Comparison of ENCODE assay signal across 20 cellular contexts in the genomic region with DNA sequence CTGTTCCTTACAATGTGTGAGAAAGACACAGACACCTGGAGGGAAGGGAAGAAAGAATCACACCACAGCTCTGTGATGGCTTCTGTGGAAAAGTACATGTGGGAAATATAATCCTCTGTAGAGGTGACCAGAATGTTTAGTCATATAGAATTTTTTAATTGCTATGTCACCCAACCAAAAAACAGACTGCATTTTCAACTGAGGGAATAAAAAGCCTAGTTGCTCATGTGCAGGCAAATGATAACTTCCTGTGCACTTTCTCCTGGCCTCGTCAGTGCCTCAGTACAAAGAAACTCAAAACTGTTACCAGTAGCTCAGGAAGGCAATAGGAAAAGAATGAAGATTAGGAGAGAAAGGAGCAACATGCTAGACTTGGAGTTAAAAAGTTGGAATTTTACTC.
A peak's percentile ranks its signal among the peaks of the same experiment; 100 is the strongest.
DNase-seq lines count a peak whose midpoint lies in the region; TF ChIP-seq lines count a peak whose summit lies in the region.
"Had no signal": no experiment of that assay in that cellular context is flagged by ENCODE, and none has a peak within 500 bp of the region (broad histone marks: within the 10 kb centered on the region; RNA-seq: fewer than 3 reads in every experiment).

No MANE protein-coding gene starts in this region.

- TF ChIP-seq CTCF in MCF 10A (IDR thresholded peaks at IDR 0.05; ENCODE audit: unreplicated experiment) = no peak
- no peak for TF ChIP-seq CTCF in breast epithelium (IDR thresholded peaks at IDR 0.05)
- TF ChIP-seq CTCF in epithelial cell of esophagus (IDR thresholded peaks at IDR 0.05; ENCODE audit: insufficient read depth, low read depth, low read length, missing control alignments) = no peak
- no peak for TF ChIP-seq CTCF in tibial artery (IDR thresholded peaks at IDR 0.05)

- POLR2A ChIA-PET in MCF 10A (lab: Yijun Ruan, JAX) = interaction anchor here (0.8 to 1.2 kb wide), 2 partner anchors 10 to 204 kb away, joined by 3 to 5 read pairs; no protein-coding TSS in a partner anchor

- H3K27ac ChIP-seq in breast epithelium = no peak overlapping the region
- no peak overlapping the region for H3K27ac ChIP-seq in tibial artery
- no peak overlapping the region for H3K27ac ChIP-seq in SJCRH30
- H3K27ac ChIP-seq: 22Rv1, SK-N-MC had no signal

- no peak overlapping the region for H3K4me3 ChIP-seq in breast epithelium
- H3K4me3 ChIP-seq in epithelial cell of esophagus (ENCODE audit: low read length) = no peak overlapping the region
- H3K4me3 ChIP-seq in tibial artery = no peak overlapping the region
- H3K4me3 ChIP-seq in SJCRH30 = no peak overlapping the region
- H3K4me3 ChIP-seq: GM12878, SK-N-MC had no signal

- H3K27me3 ChIP-seq in breast epithelium (no peaks in the 10 kb centered on the region), tibial artery (no peaks in the 10 kb centered on the region), SJCRH30 (peaks cover 12% of the 10 kb centered on the region; the same call in 1 of the 2 replicates)

- H3K36me3 ChIP-seq in breast epithelium = no peaks in the 10 kb centered on the region
- H3K36me3 ChIP-seq in tibial artery = no peaks in the 10 kb centered on the region
- H3K36me3 ChIP-seq in SJCRH30 = no peaks in the 10 kb centered on the region

- no peak for TF ChIP-seq POLR2A in breast epithelium (IDR thresholded peaks at IDR 0.05)

- H3K27ac Mint-ChIP-seq in MCF 10A (ENCODE audit: low read depth, unreplicated experiment) = peak overlapping the region; percentile 61

- no peaks in the 10 kb centered on the region for H3K9me3 Mint-ChIP-seq in MCF 10A (ENCODE audit: unreplicated experiment)

- no peaks in the 10 kb centered on the region for H3K27me3 Mint-ChIP-seq in MCF 10A (ENCODE audit: insufficient read depth, unreplicated experiment)

- H3K36me3 Mint-ChIP-seq in MCF 10A (ENCODE audit: insufficient read depth, unreplicated experiment) = no peaks in the 10 kb centered on the region

- BruUV-seq in MCF 10A (replicated peaks; lab: Mats Ljungman, UMichigan) = no TSS peak

- H3K9me3 ChIP-seq in breast epithelium (no peaks in the 10 kb centered on the region), tibial artery (no peaks in the 10 kb centered on the region), SJCRH30 (replicated peaks) (no peaks in the 10 kb centered on the region)

- intact Hi-C loops in MCF 10A (cut with micrococcal nuclease) = no loop called here
- intact Hi-C loops in breast epithelium (cut with DNase I; ENCODE audit: low total_unique reads) = no loop called here
- intact Hi-C loops in tibial artery (cut with DNase I; ENCODE audit: low total_unique reads) = no loop called here

- no peaks in the 10 kb centered on the region for H3K4me1 ChIP-seq in breast epithelium
- H3K4me1 ChIP-seq in tibial artery = peaks cover 0 to 15% (median 4%) of the 10 kb centered on the region in 4 donors
- no peaks in the 10 kb centered on the region for H3K4me1 ChIP-seq in SJCRH30

- H3K4me1 Mint-ChIP-seq in MCF 10A (ENCODE audit: insufficient read depth, unreplicated experiment) = peaks cover 12% of the 10 kb centered on the region

- CTCF ChIA-PET in MCF 10A (lab: Yijun Ruan, JAX) = interaction anchor here (0.9 kb wide), 1 partner anchor 332 kb away, joined by 3 read pairs; no protein-coding TSS in a partner anchor

- H3K4me3 Mint-ChIP-seq in MCF 10A (ENCODE audit: unreplicated experiment) = no peak overlapping the region

- DNase-seq in MCF 10A (ENCODE audit: unreplicated experiment) = no peak
- DNase-seq in breast epithelium (ENCODE audit: low spot score in 2 of 2) = no peak
- peak; percentile 62 for DNase-seq in LHCN-M2 (ENCODE audit: low read depth)
- peak; percentile 20 for DNase-seq in epithelial cell of esophagus (ENCODE audit: low read depth)
- no peak for DNase-seq in tibial artery
- no peak for DNase-seq in SJCRH30
- no peak for DNase-seq in HK-2 (ENCODE audit: unreplicated experiment)
- DNase-seq: ACHN, Calu3, DMS79 treated with DMSO at 0.1 percent for 48 hours, KBM-7, MM.1S, NCI-H2029 treated with DMSO at 0.1 percent for 48 hours, NCI-H2227 treated with DMSO at 0.1 percent for 48 hours, NCI-H510A, NCI-H69, SHP77 treated with DMSO at 0.1 percent for 48 hours had no signal

Comparison
In these comparisons a context has a peak if more than half of its experiments do, and no peak if none do; other contexts are left out.
1. DNase-seq: peak in LHCN-M2 (single experiment) and epithelial cell of esophagus (single experiment); none in MCF 10A (single experiment), breast epithelium (0 of 2), tibial artery (0 of 2), SJCRH30 (0 of 2) and HK-2 (single experiment).